Comparison of ENCODE assay signal across 17 cellular contexts in the genomic region with DNA sequence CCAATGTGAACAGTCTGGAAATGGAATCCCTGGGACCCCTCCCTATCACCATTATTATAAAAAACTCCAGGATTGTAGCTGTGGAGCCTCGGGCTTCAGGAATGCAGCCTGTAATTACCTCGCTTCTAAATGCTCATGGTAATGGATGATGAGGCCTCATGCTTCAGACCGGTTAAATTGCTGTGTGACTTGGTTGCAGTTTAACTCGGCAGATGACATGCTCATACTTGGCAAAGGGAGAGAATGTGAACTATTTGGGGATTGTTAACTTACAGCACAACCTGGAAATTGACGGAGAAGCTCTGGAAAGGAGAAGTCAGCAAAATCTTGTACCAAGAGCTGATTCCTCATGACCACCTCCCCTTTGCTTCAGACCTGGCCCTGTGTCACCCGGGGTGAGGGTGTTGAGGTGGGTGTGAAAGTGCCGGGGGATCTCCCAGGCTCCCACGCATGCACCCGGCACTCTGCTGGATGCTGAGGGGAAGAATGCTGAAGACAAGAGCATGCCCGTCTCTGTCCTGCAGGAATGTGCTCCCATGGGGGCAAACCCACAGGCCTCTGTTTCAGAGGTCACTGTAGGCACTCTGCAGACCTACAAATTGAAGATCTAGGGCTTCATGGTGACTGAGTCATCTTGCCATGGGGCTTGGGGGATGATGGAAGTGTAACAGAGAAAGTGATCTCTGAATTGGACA.
DNase-seq lines count a peak whose midpoint lies in the region; ATAC-seq and TF ChIP-seq lines count a peak whose summit lies in the region.
"Had no signal": no experiment of that assay in that cellular context is flagged by ENCODE, and none has a peak within 500 bp of the region (broad histone marks: within the 10 kb centered on the region; RNA-seq: fewer than 3 reads in every experiment).

No MANE protein-coding gene starts in this region.

- H3K79me1 ChIP-seq in mesendoderm (ENCODE audit: low read length): no peaks in the 10 kb centered on the region

- H3K79me2 ChIP-seq in mesendoderm (ENCODE audit: control insufficient read depth, insufficient read depth, low read length): no peaks in the 10 kb centered on the region

- H4K5ac ChIP-seq in mesendoderm (ENCODE audit: low read length): no peak overlapping the region

- ATAC-seq in HG03095 (IDR thresholded peaks at IDR 0.05; ENCODE audit: unreplicated experiment) (no peak), right cardiac atrium (no peak)
- ATAC-seq: K562, PC-3 had no signal

- no peaks in the 10 kb centered on the region for H3K27me3 ChIP-seq in mesendoderm (ENCODE audit: insufficient read depth, low read length, poor library complexity)
- no peaks in the 10 kb centered on the region for H3K27me3 ChIP-seq in ascending aorta
- H3K27me3 ChIP-seq in right cardiac atrium (ENCODE audit: control insufficient read depth, insufficient read depth): no peaks in the 10 kb centered on the region
- H3K27me3 ChIP-seq: SJCRH30 had no signal

- H3K18ac ChIP-seq in mesendoderm (ENCODE audit: low read length): no peak overlapping the region

- no peak overlapping the region for H3K56ac ChIP-seq in mesendoderm (ENCODE audit: low read length)

- no peak overlapping the region for H2BK5ac ChIP-seq in mesendoderm (ENCODE audit: low read length)

- H3K4me3 ChIP-seq in mesendoderm (ENCODE audit: low read length): no peak overlapping the region
- H3K4me3 ChIP-seq in ascending aorta: no peak overlapping the region
- no peak overlapping the region for H3K4me3 ChIP-seq in right cardiac atrium (ENCODE audit: low read length)
- H3K4me3 ChIP-seq: HAP-1, K562, SJCRH30 had no signal

- H3K9me3 ChIP-seq in ascending aorta (no peaks in the 10 kb centered on the region), right cardiac atrium (ENCODE audit: control insufficient read depth, low read length) (no peaks in the 10 kb centered on the region)
- H3K9me3 ChIP-seq: HAP-1, SJCRH30 had no signal

- WGBS in mesendoderm (ENCODE audit: extremely low coverage, insufficient coverage, low lambda C conversion rate): no CpG with 5 or more reads among the region's 10 CpGs
- WGBS in right cardiac atrium: 79% methylated on average over 10 of the region's 10 CpGs

- no peak overlapping the region for H3K23ac ChIP-seq in mesendoderm (ENCODE audit: low read length)

- H4K8ac ChIP-seq in mesendoderm (ENCODE audit: low read depth, low read length): no peak overlapping the region

- H3K36me3 ChIP-seq in mesendoderm (ENCODE audit: control insufficient read depth, insufficient read depth, low read length) (no peaks in the 10 kb centered on the region), ascending aorta (no peaks in the 10 kb centered on the region)
- H3K36me3 ChIP-seq: HAP-1, SJCRH30 had no signal

- H3K27ac ChIP-seq in mesendoderm (ENCODE audit: low read depth, low read length): no peak overlapping the region
- H3K27ac ChIP-seq in ascending aorta: no peak overlapping the region
- no peak overlapping the region for H3K27ac ChIP-seq in right cardiac atrium (ENCODE audit: low read length)
- H3K27ac ChIP-seq: SJCRH30 had no signal

- no peak overlapping the region for H3K9ac ChIP-seq in mesendoderm (ENCODE audit: low read length)

- no peak overlapping the region for H2AK5ac ChIP-seq in mesendoderm (ENCODE audit: low read length)

- no peak overlapping the region for H2BK15ac ChIP-seq in mesendoderm (replicated peaks; ENCODE audit: low read depth)

- no peak for TF ChIP-seq CTCF in ascending aorta (IDR thresholded peaks at IDR 0.05)

- no peak overlapping the region for H3K4me2 ChIP-seq in mesendoderm (ENCODE audit: low read length)

- DNase-seq in astrocyte of the hippocampus (ENCODE audit: low read depth, low spot score) (peak; percentile 14), glomerular visceral epithelial cell (ENCODE audit: extremely low spot score) (peak; percentile 71), mesendoderm (peak; percentile 34), ascending aorta (ENCODE audit: low spot score in 2 of 2) (no peak), right cardiac atrium (no peak), Kasumi-1 (lab: John Stamatoyannopoulos, UW) (no peak)
- DNase-seq: CD4-positive, alpha-beta memory T cell; MV-4-11; NCI-H1436; NCI-H2029; NCI-H2171 treated with DMSO at 0.1 percent for 48 hours; NCI-H748 treated with DMSO at 0.1 percent for 48 hours; PC-3; SJCRH30 had no signal

- no peak overlapping the region for H3K4ac ChIP-seq in mesendoderm (ENCODE audit: low read depth, low read length)

- H3K4me1 ChIP-seq in mesendoderm (ENCODE audit: control insufficient read depth, low read depth, low read length) (no peaks in the 10 kb centered on the region), ascending aorta (no peaks in the 10 kb centered on the region), right cardiac atrium (ENCODE audit: control insufficient read depth, insufficient read depth, low read length) (no peaks in the 10 kb centered on the region)
- H3K4me1 ChIP-seq: HAP-1, SJCRH30 had no signal

- no peak overlapping the region for H2BK120ac ChIP-seq in mesendoderm (ENCODE audit: low read depth, low read length)

- intact Hi-C loops in ascending aorta (cut with DNase I): no loop called here
- intact Hi-C loops in right cardiac atrium (cut with DNase I): no loop called here

Comparison
In these comparisons a context has a peak if more than half of its experiments do, and no peak if none do; other contexts are left out.
1. DNase-seq: peak in astrocyte of the hippocampus (single experiment), glomerular visceral epithelial cell (single experiment) and mesendoderm (single experiment); none in ascending aorta (0 of 2), right cardiac atrium (0 of 3) and Kasumi-1 (0 of 2).